Comparison of ENCODE assay signal across 33 cellular contexts in genomic region chr21:38358098-38358497, GRCh38.
"Had no signal": no experiment of that assay in that cellular context is flagged by ENCODE, and none has a peak within 500 bp of the region (broad histone marks: within the 10 kb centered on the region; RNA-seq: fewer than 3 reads in every experiment).

No MANE protein-coding gene starts in this region.

- DNase-seq: activated effector memory CD4-positive, alpha-beta T cell treated with anti-CD3 and anti-CD28 coated beads, Interleukin-2, amount 50 U/mL, for 16 hours; activated effector memory CD4-positive, alpha-beta T cell treated with Interleukin-2 at 50 U/mL for 16 hours; activated gamma-delta T cell; activated gamma-delta T cell treated with Interleukin-2 at 50 U/mL for 16 hours; activated naive CD4-positive, alpha-beta T cell; activated naive CD4-positive, alpha-beta T cell treated with anti-CD3 and anti-CD28 coated beads for 36 hours; activated naive CD4-positive, alpha-beta T cell treated with anti-CD3 and anti-CD28 coated beads, Interleukin-2, amount 10 ng/mL, durations not matched to agents 7 days and 5 days; activated naive CD4-positive, alpha-beta T cell treated with anti-CD3 and anti-CD28 coated beads, Interleukin-2, amount 50 U/mL, for 16 hours; activated naive CD4-positive, alpha-beta T cell treated with Interleukin-2 at 50 U/mL for 16 hours; activated naive CD8-positive, alpha-beta T cell treated with anti-CD3 and anti-CD28 coated beads for 36 hours; activated naive CD8-positive, alpha-beta T cell treated with anti-CD3 and anti-CD28 coated beads, Interleukin-2, amount 10 ng/mL, durations not matched to agents 7 days and 5 days; activated naive CD8-positive, alpha-beta T cell treated with anti-CD3 and anti-CD28 coated beads, Interleukin-2, amount 50 U/mL, for 24 hours; activated T-cell treated with anti-CD3 and anti-CD28 coated beads, Interleukin-2, amount 50 U/mL, for 24 hours; activated T-cell treated with anti-CD3 and anti-CD28 coated beads, Interleukin-2, amount 50 U/mL, for 4 hours; activated T-cell treated with anti-CD3 and anti-CD28 coated beads, Interleukin-2, amount 50 U/mL, for 48 hours; activated T-cell treated with anti-CD3 and anti-CD28 coated beads, Interleukin-2, amount 50 U/mL, for 72 hours; adrenal gland; amniotic stem cell; amygdala; anterior cingulate cortex; aorta; body of pancreas; brain microvascular endothelial cell; caudate nucleus; central memory CD4-positive, alpha-beta T cell; cerebellar nuclear complex had no signal

- H3K36me3 ChIP-seq: adrenal gland, ascending aorta, brain microvascular endothelial cell, breast epithelium, cardiac muscle cell had no signal

- H3K27ac ChIP-seq: adrenal gland, ascending aorta, body of pancreas, brain microvascular endothelial cell, breast epithelium, cardiac muscle cell had no signal

- H3K4me1 ChIP-seq: adrenal gland, ascending aorta, body of pancreas, breast epithelium had no signal

- FAIRE-seq: astrocyte, bronchial epithelial cell had no signal

- H3K9me3 ChIP-seq: adrenal gland, ascending aorta, body of pancreas, breast epithelium had no signal

- ATAC-seq: activated naive CD4-positive, alpha-beta T cell treated with anti-CD3 and anti-CD28 coated beads, Interleukin-2, amount 50 U/mL, for 72 hours; activated naive CD8-positive, alpha-beta T cell treated with anti-CD3 and anti-CD28 coated beads, Interleukin-2, amount 50 U/mL, for 24 hours; activated T-cell treated with anti-CD3 and anti-CD28 coated beads, Interleukin-2, amount 50 U/mL, for 4 hours; activated T-cell treated with anti-CD3 and anti-CD28 coated beads, Interleukin-2, amount 50 U/mL, for 72 hours; activated T-helper 17 cell treated with anti-CD3 and anti-CD28 coated beads, Interleukin-2, amount 50 U/mL, for 72 hours; body of pancreas had no signal

- H3K4me3 ChIP-seq: adrenal gland, ascending aorta, body of pancreas, breast epithelium, cardiac muscle cell had no signal

- H3K27me3 ChIP-seq: adrenal gland, ascending aorta, body of pancreas, brain microvascular endothelial cell, breast epithelium, cardiac muscle cell had no signal
